Comparison of ENCODE assay signal across 10 cellular contexts in genomic region chr2:78977661-78978145, GRCh38. TPM values are rescaled to one million over a fixed set of nuclear protein-coding genes. Genes with fewer than 3 reads are reported as not detected.
DNase-seq lines count a peak whose midpoint lies in the region; ATAC-seq, FAIRE-seq and TF ChIP-seq lines count a peak whose summit lies in the region.
"Had no signal": no experiment of that assay in that cellular context is flagged by ENCODE, and none has a peak within 500 bp of the region (broad histone marks: within the 10 kb centered on the region; RNA-seq: fewer than 3 reads in every experiment).

No MANE protein-coding gene starts in this region.

- peaks cover 3% of the 10 kb centered on the region for H3K27me3 Mint-ChIP-seq in nephron progenitor cell (ENCODE audit: low read depth, poor library complexity)

- no TSS peak for BruUV-seq in GM12878 (replicated peaks; lab: Mats Ljungman, UMichigan)

- peak; percentile 79 for DNase-seq in GM12878 (ENCODE audit: low read depth, low spot score)
- no peak for DNase-seq in GM03348 (ENCODE audit: low spot score)
- DNase-seq in NCI-H1694 treated with DMSO at 0.1 percent for 48 hours (lab: John Stamatoyannopoulos, UW) = no peak
- no peak for DNase-seq in caudate nucleus (lab: John Stamatoyannopoulos, UW)
- no peak for DNase-seq in nephron progenitor cell
- DNase-seq: central memory CD4-positive, alpha-beta T cell; nucleus accumbens had no signal

- no peak overlapping the region for H3K4me3 ChIP-seq in GM12878

- ATAC-seq in GM18517 (IDR thresholded peaks at IDR 0.05; ENCODE audit: unreplicated experiment) (peak; percentile 99), GM21619 (IDR thresholded peaks at IDR 0.05; ENCODE audit: unreplicated experiment) (peak; percentile 97), HG03432 (IDR thresholded peaks at IDR 0.05; ENCODE audit: unreplicated experiment) (peak; percentile 97), GM12878 (peak; percentile 89)

- RAD21 ChIA-PET in GM12878 (lab: Charles Lee; ENCODE audit: unreplicated experiment) = interaction anchor here (1.0 kb wide), 1 partner anchor 48 kb away, joined by 3 read pairs; no protein-coding TSS in a partner anchor

- POLR2A ChIA-PET in GM12878 (lab: Charles Lee) = no interaction called here

- H3K27ac ChIP-seq in GM12878 (ENCODE audit: control insufficient read depth, insufficient read depth) = peak overlapping the region; percentile 57
- H3K27ac ChIP-seq in caudate nucleus (ENCODE audit: low read depth, low read length) = no peak overlapping the region

- TF ChIP-seq POLR2A in GM12878 (IDR thresholded peaks at IDR 0.05; ENCODE audit: low read depth, low read length) = no peak

- H3K27ac Mint-ChIP-seq in nephron progenitor cell = no peak overlapping the region

- no peaks in the 10 kb centered on the region; the same call in 2 of the 3 replicates for H3K9me3 ChIP-seq in GM12878 (replicated peaks; ENCODE audit: control insufficient read depth, insufficient read depth, low read length)

- SMC1A ChIA-PET in GM12878 (lab: Charles Lee; ENCODE audit: uncharacterized antibody, unreplicated experiment) = interaction anchor here (0.9 to 1.8 kb wide), 4 partner anchors 22 to 305 kb away, joined by 3 to 8 read pairs (median 5); no protein-coding TSS in a partner anchor

- no peaks in the 10 kb centered on the region for H3K36me3 Mint-ChIP-seq in nephron progenitor cell (ENCODE audit: low read depth)

- in situ Hi-C loops in GM12878 (cut with MboI) = no loop called here

- TF ChIP-seq CTCF in GM12878 (IDR thresholded peaks at IDR 0.05 in 2 of 3, conservative IDR thresholded peaks at IDR 0.05 in 1 of 3; ENCODE audit: control insufficient read depth in 2 of 3, extremely low read depth in 1 of 3, insufficient read depth in 1 of 3, low read depth in 3 of 3, low read length in 3 of 3) (no peak), nephron progenitor cell (IDR thresholded peaks at IDR 0.05) (no peak)

- no peaks in the 10 kb centered on the region for H3K79me2 ChIP-seq in GM12878 (ENCODE audit: control insufficient read depth, insufficient read depth, low read length)

- H3K9ac ChIP-seq in GM12878 (ENCODE audit: control insufficient read depth, insufficient read depth, low read length) = no peak overlapping the region

- H3K4me3 Mint-ChIP-seq in nephron progenitor cell = no peak overlapping the region

- TF ChIP-seq EP300 in GM12878 (IDR thresholded peaks at IDR 0.05; ENCODE audit: borderline replicate concordance in 1 of 2, control insufficient read depth in 1 of 2, low read depth in 2 of 2, low read length in 2 of 2) = peak; percentile 87 to 99

- H3K36me3 ChIP-seq in GM12878 (ENCODE audit: control insufficient read depth in 2 of 2, insufficient read depth in 2 of 2, low read length in 1 of 2) = no peaks in the 10 kb centered on the region

- peak overlapping the region; percentile 54 for H3K4me2 ChIP-seq in GM12878 (ENCODE audit: control insufficient read depth, insufficient read depth)

- 12% methylated on average over 4 of the region's 4 CpGs for WGBS in GM12878 (ENCODE audit: insufficient coverage, insufficient replicate concordance, low lambda C conversion rate, missing lambda C conversion rate)

- peak; percentile 93 for FAIRE-seq in GM12878 (lab: Jason Lieb, UNC)

- peaks cover 6% of the 10 kb centered on the region for H3K4me1 Mint-ChIP-seq in nephron progenitor cell

- no peaks in the 10 kb centered on the region for H3K9me3 Mint-ChIP-seq in nephron progenitor cell

- peaks cover 33% of the 10 kb centered on the region for H3K4me1 ChIP-seq in GM12878 (ENCODE audit: control insufficient read depth, insufficient read depth, low read length)

- no peak overlapping the region for H2AFZ ChIP-seq in GM12878 (ENCODE audit: control insufficient read depth, low read depth, low read length)

- no peak for TF ChIP-seq RAD21 in GM12878 (IDR thresholded peaks at IDR 0.05; ENCODE audit: insufficient read depth, low read depth, low read length)

- no peaks in the 10 kb centered on the region for H3K27me3 ChIP-seq in GM12878 (replicated peaks in 1 of 2; ENCODE audit: control insufficient read depth in 2 of 2, insufficient read depth in 2 of 2, low read length in 1 of 2)

- CTCF ChIA-PET in GM12878 (lab: Yijun Ruan, JAX) = interaction anchor here (1.6 to 8.0 kb wide), 3 partner anchors 7 to 545 kb away, joined by 4 to 101 read pairs (median 51); no protein-coding TSS in a partner anchor

- intact Hi-C loops in GM12878 (cut with micrococcal nuclease; ENCODE audit: unreplicated experiment) = loop anchor here (1.0 to 5.0 kb wide), 5 partner anchors 36 to 690 kb away; no protein-coding TSS in a partner anchor

- H4K20me1 ChIP-seq in GM12878 (ENCODE audit: control insufficient read depth, insufficient read depth) = no peaks in the 10 kb centered on the region

TF ChIP-seq in GM12878, 131 proteins besides CTCF, POLR2A, EP300 and RAD21 (continues in another document):
- TF ChIP-seq TBL1XR1 (IDR thresholded peaks at IDR 0.05; ENCODE audit: low read depth, low read length) = peak; percentile 50; the same call in 1 of the 2 replicates
- TF ChIP-seq POU2F2 (IDR thresholded peaks at IDR 0.05; ENCODE audit: borderline replicate concordance, low read depth, low read length) = peak; percentile 59; the same call in 1 of the 3 replicates
- peak; percentile 69 for TF ChIP-seq JUNB (IDR thresholded peaks at IDR 0.05)
- TF ChIP-seq DPF2 (IDR thresholded peaks at IDR 0.05) = peak; percentile 99
- TF ChIP-seq RELA (IDR thresholded peaks at IDR 0.05; ENCODE audit: borderline replicate concordance, partially characterized antibody) = peak; percentile 65
- no peak for TF ChIP-seq ZBTB40 (IDR thresholded peaks at IDR 0.05; ENCODE audit: borderline replicate concordance)
- TF ChIP-seq BCLAF1 (IDR thresholded peaks at IDR 0.05) = no peak
- TF ChIP-seq MEF2B (IDR thresholded peaks at IDR 0.05; ENCODE audit: partially characterized antibody, poor library complexity, severe bottlenecking) = peak; percentile 80

RNA-seq across cellular contexts. Expression of gene REG3G, which starts 47.8 kb away (rescaled TPM):
- not detected in 2 replicates for total RNA-seq in GM12878 (2013; cell fraction: nucleolus; rRNA removed)
- total RNA-seq in GM12878 (2014; rRNA removed) = not detected in 2 replicates
- not detected in 2 replicates for total RNA-seq in GM12878 (2014; rRNA removed; fragmentation: Illumina TruSeq; extraction: Trizol)
- total RNA-seq in GM12878 (2021) = 0.33 and 0.51 TPM in 2 replicates
- not detected for polyA plus RNA-seq in GM12878 (2011; ENCODE audit: low read depth)
- polyA plus RNA-seq in GM12878 (2011; rRNA removed) = not detected in 2 replicates
- polyA plus RNA-seq in GM12878 (2011; cell fraction: cytosol; rRNA removed) = not detected in 2 replicates
- polyA plus RNA-seq in GM12878 (2011; cell fraction: nucleus; rRNA removed) = not detected in 2 replicates
- polyA plus RNA-seq in GM12878 (2012) = not detected in 2 replicates
- polyA plus RNA-seq in GM12878 (2014; fragmentation: Illumina TruSeq; extraction: Trizol) = not detected in 2 replicates
- polyA plus RNA-seq in GM12878 (2014; fragmentation: Nextera tagmentation; extraction: Ambion mirVana) = not detected
- polyA plus RNA-seq in GM12878 (2014; rRNA removed) = not detected in 2 replicates
- polyA plus RNA-seq in GM12878 (2016; fragmentation: Nextera tagmentation; extraction: Ambion mirVana) = not detected
- not detected in 2 replicates for polyA minus RNA-seq in GM12878 (2011; rRNA and poly(A)+ RNA removed)
- polyA minus RNA-seq in GM12878 (2011; cell fraction: cytosol; rRNA and poly(A)+ RNA removed) = not detected in 2 replicates
- not detected in 2 replicates for polyA minus RNA-seq in GM12878 (2011; cell fraction: nucleus; rRNA and poly(A)+ RNA removed)
